Comparison of ENCODE assay signal across 8 cellular contexts in genomic region chr15:80780416-80781221, GRCh38. TPM values are rescaled to one million over a fixed set of nuclear protein-coding genes. Genes with fewer than 3 reads are reported as not detected.
A peak's percentile ranks its signal among the peaks of the same experiment; 100 is the strongest.
DNase-seq lines count a peak whose midpoint lies in the region; ATAC-seq, FAIRE-seq and TF ChIP-seq lines count a peak whose summit lies in the region.

No MANE protein-coding gene starts in this region.

- H3K79me2 ChIP-seq in GM12878 (ENCODE audit: control insufficient read depth, insufficient read depth, low read length) (no peaks in the 10 kb centered on the region), keratinocyte (ENCODE audit: control insufficient read depth, insufficient read depth, low read length) (no peaks in the 10 kb centered on the region)

- H2AFZ ChIP-seq in GM12878 (ENCODE audit: control insufficient read depth, low read depth, low read length) (no peak overlapping the region), keratinocyte (ENCODE audit: control insufficient read depth, low read length) (no peak overlapping the region)

- POLR2A ChIA-PET in GM12878 (lab: Charles Lee), result no interaction called here

- H3K4me3 Mint-ChIP-seq in type B pancreatic cell, result peak overlapping the region; percentile 91

- H3K4me3 ChIP-seq in BE2C (ENCODE audit: low read depth, low read length) (no peak overlapping the region), GM12878 (no peak overlapping the region), keratinocyte (ENCODE audit: control insufficient read depth in 2 of 3, extremely low read depth in 1 of 3, insufficient read depth in 2 of 3, low read depth in 1 of 3, low read length in 3 of 3) (peak overlapping the region; percentile 56 to 73 (median 69))

- no peak overlapping the region for H3K9ac ChIP-seq in GM12878 (ENCODE audit: control insufficient read depth, insufficient read depth, low read length)
- H3K9ac ChIP-seq in keratinocyte (ENCODE audit: control insufficient read depth, extremely low read depth, insufficient read depth, low read length), result no peak overlapping the region

- RAD21 ChIA-PET in GM12878 (lab: Charles Lee; ENCODE audit: unreplicated experiment), result interaction anchor here (0.5 to 1.9 kb wide), 5 partner anchors 17 to 485 kb away, joined by 3 to 10 read pairs (median 3); no protein-coding TSS in a partner anchor

- no TSS peak for BruUV-seq in GM12878 (replicated peaks; lab: Mats Ljungman, UMichigan)

- WGBS in GM12878 (ENCODE audit: insufficient coverage, insufficient replicate concordance, low lambda C conversion rate, missing lambda C conversion rate), result 13% methylated on average over 27 of the region's 40 CpGs

- CTCF ChIA-PET in GM12878 (lab: Yijun Ruan, JAX), result interaction anchor here (0.7 to 7.4 kb wide), 3 partner anchors 85 to 323 kb away, joined by 3 to 130 read pairs (median 10); no protein-coding TSS in a partner anchor

- no peaks in the 10 kb centered on the region for H3K36me3 ChIP-seq in BE2C
- H3K36me3 ChIP-seq in GM12878 (ENCODE audit: control insufficient read depth in 2 of 2, insufficient read depth in 2 of 2, low read length in 1 of 2), result no peaks in the 10 kb centered on the region
- no peaks in the 10 kb centered on the region for H3K36me3 ChIP-seq in keratinocyte (ENCODE audit: control insufficient read depth in 2 of 2, extremely low read depth in 1 of 2, insufficient read depth in 2 of 2, low read length in 2 of 2)

- FAIRE-seq in GM12878 (lab: Jason Lieb, UNC) (no peak), keratinocyte (lab: Jason Lieb, UNC) (no peak)

- ATAC-seq in GM12878 (no peak), HG02588 (IDR thresholded peaks at IDR 0.05; ENCODE audit: unreplicated experiment) (no peak), HG03175 (IDR thresholded peaks at IDR 0.05; ENCODE audit: unreplicated experiment) (no peak), HG03432 (IDR thresholded peaks at IDR 0.05; ENCODE audit: unreplicated experiment) (no peak)

- SMC1A ChIA-PET in GM12878 (lab: Charles Lee; ENCODE audit: uncharacterized antibody, unreplicated experiment), result no interaction called here

- dilution Hi-C loops in keratinocyte (cut with MboI; ENCODE audit: extremely low pct_ligation_motif_present, low sequenced_read_pairs), result no loop called here

- in situ Hi-C loops in GM12878 (cut with MboI), result no loop called here

- H3K36me3 Mint-ChIP-seq in type B pancreatic cell, result no peaks in the 10 kb centered on the region

- no peaks in the 10 kb centered on the region for H3K9me3 Mint-ChIP-seq in type B pancreatic cell

- peaks cover 39% of the 10 kb centered on the region for H3K27me3 ChIP-seq in BE2C
- peaks cover 18 to 20% of the 10 kb centered on the region in 2 experiments for H3K27me3 ChIP-seq in GM12878 (replicated peaks in 1 of 2; ENCODE audit: control insufficient read depth in 2 of 2, insufficient read depth in 2 of 2, low read length in 1 of 2)
- H3K27me3 ChIP-seq in keratinocyte (ENCODE audit: control insufficient read depth, extremely low read depth, insufficient read depth, low read length), result peaks cover 15% of the 10 kb centered on the region

- intact Hi-C loops in GM12878 (cut with micrococcal nuclease; ENCODE audit: unreplicated experiment), result no loop called here

- no peak for TF ChIP-seq EP300 in GM12878 (IDR thresholded peaks at IDR 0.05; ENCODE audit: borderline replicate concordance in 1 of 2, control insufficient read depth in 1 of 2, low read depth in 2 of 2, low read length in 2 of 2)

- TF ChIP-seq CTCF in BE2C (IDR thresholded peaks at IDR 0.05; ENCODE audit: low read depth, low read length) (no peak), GM12878 (IDR thresholded peaks at IDR 0.05 in 2 of 3, conservative IDR thresholded peaks at IDR 0.05 in 1 of 3; ENCODE audit: control insufficient read depth in 2 of 3, extremely low read depth in 1 of 3, insufficient read depth in 1 of 3, low read depth in 3 of 3, low read length in 3 of 3) (no peak), keratinocyte (optimal IDR thresholded peaks at IDR 0.05 in 1 of 3, IDR thresholded peaks at IDR 0.05 in 1 of 3, conservative IDR thresholded peaks at IDR 0.05 in 1 of 3; ENCODE audit: extremely low read depth in 1 of 3, insufficient read depth in 2 of 3, low read length in 3 of 3) (no peak), type B pancreatic cell (conservative IDR thresholded peaks at IDR 0.05) (no peak)

- H3K27ac ChIP-seq in GM12878 (ENCODE audit: control insufficient read depth, insufficient read depth) (no peak overlapping the region), keratinocyte (ENCODE audit: control insufficient read depth, insufficient read depth, low read length) (no peak overlapping the region)

- DNase-seq in BE2C, result peak; percentile 24
- peak; percentile 39 for DNase-seq in HuH-7 (ENCODE audit: low spot score)
- no peak for DNase-seq in GM12878 (ENCODE audit: low read depth, low spot score)
- no peak for DNase-seq in keratinocyte (ENCODE audit: low read depth, low spot score)
- DNase-seq in type B pancreatic cell (ENCODE audit: extremely low spot score, unreplicated experiment), result peak; percentile 85

- H3K4me1 ChIP-seq in BE2C (no peaks in the 10 kb centered on the region), GM12878 (ENCODE audit: control insufficient read depth, insufficient read depth, low read length) (no peaks in the 10 kb centered on the region), keratinocyte (ENCODE audit: control insufficient read depth, extremely low read depth, insufficient read depth, low read length) (peaks cover 35% of the 10 kb centered on the region)

- H3K9me3 ChIP-seq in BE2C (no peaks in the 10 kb centered on the region), GM12878 (replicated peaks; ENCODE audit: control insufficient read depth, insufficient read depth, low read length) (no peaks in the 10 kb centered on the region), keratinocyte (ENCODE audit: control insufficient read depth, low read depth, low read length) (no peaks in the 10 kb centered on the region)

- no peak for TF ChIP-seq RAD21 in GM12878 (IDR thresholded peaks at IDR 0.05; ENCODE audit: insufficient read depth, low read depth, low read length)

- H3K9me1 ChIP-seq in keratinocyte (ENCODE audit: control insufficient read depth, extremely low read depth, insufficient read depth, low read length), result no peaks in the 10 kb centered on the region

- H3K4me1 Mint-ChIP-seq in type B pancreatic cell (ENCODE audit: unreplicated experiment), result peaks cover 18% of the 10 kb centered on the region

- H3K4me2 ChIP-seq in GM12878 (ENCODE audit: control insufficient read depth, insufficient read depth), result no peak overlapping the region
- peak overlapping the region; percentile 95 for H3K4me2 ChIP-seq in keratinocyte (ENCODE audit: control insufficient read depth, extremely low read depth, insufficient read depth, low read depth, low read length)

- H3K27ac Mint-ChIP-seq in type B pancreatic cell, result no peak overlapping the region

- no peak for TF ChIP-seq POLR2A in GM12878 (IDR thresholded peaks at IDR 0.05; ENCODE audit: low read depth, low read length)

- no peaks in the 10 kb centered on the region for H4K20me1 ChIP-seq in GM12878 (ENCODE audit: control insufficient read depth, insufficient read depth)
- H4K20me1 ChIP-seq in keratinocyte (ENCODE audit: control insufficient read depth, extremely low read depth, insufficient read depth, low read length), result no peaks in the 10 kb centered on the region

- peaks cover 57% of the 10 kb centered on the region for H3K27me3 Mint-ChIP-seq in type B pancreatic cell

RNA-seq across cellular contexts. Expression of gene CEMIP, which starts 1.4 kb away (rescaled TPM):
- 6.1 TPM for polyA plus RNA-seq in BE2C (2012; ENCODE audit: insufficient read depth, insufficient read length, low read depth)
- not detected in 2 replicates for total RNA-seq in GM12878 (2013; cell fraction: nucleolus; rRNA removed)
- total RNA-seq in GM12878 (2014; rRNA removed) (0.05 TPM in 1 of 2 replicates, not detected in the other), GM12878 (2014; rRNA removed; fragmentation: Illumina TruSeq; extraction: Trizol) (not detected in 2 replicates), GM12878 (2021) (0.43 and 0.44 TPM in 2 replicates), type B pancreatic cell (ENCODE audit: low replicate concordance) (5.1 and 16.4 TPM in 2 replicates)
- polyA plus RNA-seq in GM12878 (2011; ENCODE audit: low read depth), result not detected
- polyA plus RNA-seq in GM12878 (2011; rRNA removed) (not detected in 2 replicates), GM12878 (2014; fragmentation: Illumina TruSeq; extraction: Trizol) (0.01 TPM in 1 of 2 replicates, not detected in the other), GM12878 (2014; fragmentation: Nextera tagmentation; extraction: Ambion mirVana) (under 1 TPM in 1 of 2 experiments, not detected in 1; 0.04 TPM), GM12878 (2014; rRNA removed) (not detected in 2 replicates), GM12878 (2016; fragmentation: Nextera tagmentation; extraction: Ambion mirVana) (under 1 TPM in 1 of 2 experiments, not detected in 1; 0.28 TPM), keratinocyte (1.5 to 2.3 TPM (median 2.2 TPM) in 3 replicates)
- under 0.01 and 0.03 TPM in 2 replicates for polyA plus RNA-seq in GM12878 (2011; cell fraction: cytosol; rRNA removed)
- not detected in 2 replicates for polyA plus RNA-seq in GM12878 (2011; cell fraction: nucleus; rRNA removed)
- 0.19 and 0.51 TPM in 2 replicates for polyA plus RNA-seq in GM12878 (2012)
- polyA minus RNA-seq in GM12878 (2011; rRNA and poly(A)+ RNA removed), result not detected in 2 replicates
- polyA minus RNA-seq in GM12878 (2011; cell fraction: cytosol; rRNA and poly(A)+ RNA removed), result not detected in 2 replicates
- polyA minus RNA-seq in GM12878 (2011; cell fraction: nucleus; rRNA and poly(A)+ RNA removed), result not detected in 2 replicates
- polyA plus RNA-seq in keratinocyte (2011; ENCODE audit: low read depth), result 4.6 TPM
- polyA plus RNA-seq in keratinocyte (2011; cell fraction: cytosol; rRNA removed), result 0.92 and 0.94 TPM in 2 replicates
- 5.9 and 6.7 TPM in 2 replicates for polyA plus RNA-seq in keratinocyte (2011; cell fraction: nucleus; rRNA removed)
- 1.7 and 2.9 TPM in 2 replicates for polyA plus RNA-seq in keratinocyte (2012; ENCODE audit: low replicate concordance)
- polyA minus RNA-seq in keratinocyte, result 3.3 to 3.5 TPM (median 3.5 TPM) in 3 replicates
- 1.5 TPM for polyA minus RNA-seq in keratinocyte (2011; cell fraction: cytosol; rRNA and poly(A)+ RNA removed)
- polyA minus RNA-seq in keratinocyte (2011; cell fraction: nucleus; rRNA and poly(A)+ RNA removed), result 7.7 and 12.0 TPM in 2 replicates

Comparison
In these comparisons a context has a peak if more than half of its experiments do, and no peak if none do; other contexts are left out.
1. DNase-seq: peak in BE2C (single experiment), HuH-7 (single experiment) and type B pancreatic cell (single experiment); none in GM12878 (single experiment) and keratinocyte (single experiment).
2. H3K4me3 ChIP-seq: peak in keratinocyte (3 of 3); none in BE2C (single experiment) and GM12878 (single experiment).